In the genomic region with DNA sequence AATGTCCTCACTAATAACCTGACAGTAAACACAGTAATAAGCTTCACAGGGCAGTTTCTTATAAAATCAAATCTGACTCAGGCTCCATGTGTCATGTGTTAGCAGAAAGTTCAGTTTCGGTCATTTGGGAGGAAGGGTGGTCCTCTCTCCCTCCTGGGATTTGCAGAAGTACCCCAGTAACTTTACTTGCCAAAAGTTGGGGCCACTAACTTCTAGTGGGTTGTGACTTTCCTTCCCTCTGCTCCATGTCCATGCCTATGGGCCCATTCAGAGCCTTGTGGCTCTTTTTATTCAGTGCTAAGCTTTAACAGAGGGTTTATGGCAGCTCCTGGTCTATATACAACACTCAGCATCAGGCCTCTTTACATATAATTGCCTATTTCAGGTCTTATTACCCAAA, we compare ENCODE assay signal across 18 cellular contexts.
"Had no signal": no experiment of that assay in that cellular context is flagged by ENCODE, and none has a peak within 500 bp of the region (broad histone marks: within the 10 kb centered on the region; RNA-seq: fewer than 3 reads in every experiment).

No MANE protein-coding gene starts in this region.

- DNase-seq: MG63, NCI-H1092 treated with DMSO at 0.1 percent for 48 hours, NCI-H1436, NCI-H187, NCI-H2029, NCI-H2081 treated with DMSO at 0.1 percent for 48 hours, NCI-H2171, NCI-H226, NCI-H446, NCI-H510A, NCI-H524 treated with DMSO at 0.1 percent for 48 hours, NCI-H69, NCI-H774, Right ventricle myocardium superior, RPMI8226, SIG-M5 had no signal

- H3K4me3 ChIP-seq: MG63, SJSA1, SK-N-MC had no signal

- H3K36me3 ChIP-seq: MG63, SJSA1 had no signal

- H3K9me3 ChIP-seq: MG63, SJSA1 had no signal

- H3K27ac ChIP-seq: SJSA1, SK-N-MC had no signal

- H3K27me3 ChIP-seq: MG63, SJSA1 had no signal
